12 cellular contexts compared by ENCODE assay signal in genomic region chr7:140559410-140559809, GRCh38.
"Had no signal": no experiment of that assay in that cellular context is flagged by ENCODE, and none has a peak within 500 bp of the region (broad histone marks: within the 10 kb centered on the region; RNA-seq: fewer than 3 reads in every experiment).

No MANE protein-coding gene starts in this region.

- ATAC-seq: left colon; left ventricle myocardium superior; naive thymus-derived CD4-positive, alpha-beta T cell; psoas muscle; sciatic nerve had no signal

- DNase-seq: colonic mucosa; dermis blood vessel endothelial cell; kidney; left colon; left ventricle myocardium superior; naive thymus-derived CD4-positive, alpha-beta T cell; psoas muscle; stimulated activated CD4-positive, alpha-beta T cell treated with anti-CD3 and anti-CD28 coated beads, Interleukin-12 subunit alpha, Interleukin-12 subunit beta, amount 100 ng/mL, for 4 hours; stimulated activated naive CD4-positive, alpha-beta T cell treated with Interleukin-2 at 50 U/mL for 16 hours had no signal

- H3K79me2 ChIP-seq: hepatocyte had no signal

- H3K4me3 Mint-ChIP-seq: naive thymus-derived CD4-positive, alpha-beta T cell had no signal

- H3K27ac Mint-ChIP-seq: naive thymus-derived CD4-positive, alpha-beta T cell had no signal

- H3K4me1 Mint-ChIP-seq: naive thymus-derived CD4-positive, alpha-beta T cell had no signal

- H3K4me2 ChIP-seq: hepatocyte had no signal

- H3K27me3 ChIP-seq: colonic mucosa, hepatocyte had no signal

- H3K4me1 ChIP-seq: colonic mucosa, psoas muscle had no signal

- H3K36me3 Mint-ChIP-seq: naive thymus-derived CD4-positive, alpha-beta T cell had no signal

- H3K9me3 ChIP-seq: colonic mucosa, neutrophil, psoas muscle had no signal

- H3K4me3 ChIP-seq: colonic mucosa, hepatocyte, psoas muscle had no signal

- H3K36me3 ChIP-seq: colonic mucosa, neutrophil had no signal

- H3K27ac ChIP-seq: colonic mucosa, hepatocyte, neutrophil, psoas muscle had no signal
